In the genomic region with DNA sequence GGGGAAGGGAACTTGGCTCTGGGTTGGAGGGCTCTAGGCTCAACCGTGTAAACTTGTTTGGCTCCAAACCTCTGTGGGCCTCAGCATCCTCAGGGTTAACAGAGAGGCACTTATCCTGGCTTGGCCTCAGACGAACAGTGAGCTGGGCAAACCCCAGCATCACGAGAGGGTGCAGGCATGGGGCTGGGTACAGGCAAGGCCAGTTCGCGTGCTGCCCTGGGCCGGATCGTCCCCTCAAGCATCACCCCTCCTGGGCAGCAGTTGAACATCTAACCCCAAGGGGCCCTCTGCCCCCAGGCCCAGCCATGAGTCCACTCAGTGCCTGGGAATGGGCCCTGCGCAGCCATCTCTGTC, we compare ENCODE assay signal across 9 cellular contexts. TPM values are rescaled to one million over a fixed set of nuclear protein-coding genes. Genes with fewer than 3 reads are reported as not detected.
A peak's percentile ranks its signal among the peaks of the same experiment; 100 is the strongest.
DNase-seq lines count a peak whose midpoint lies in the region; ATAC-seq and TF ChIP-seq lines count a peak whose summit lies in the region.
"Had no signal": no experiment of that assay in that cellular context is flagged by ENCODE, and none has a peak within 500 bp of the region (broad histone marks: within the 10 kb centered on the region; RNA-seq: fewer than 3 reads in every experiment).

No MANE protein-coding gene starts in this region.

- H3K27me3 ChIP-seq in left ventricle myocardium inferior (ENCODE audit: low read depth), result no peaks in the 10 kb centered on the region

- H3K4me3 ChIP-seq in GM12865 (ENCODE audit: low read depth, low read length) (peak overlapping the region; percentile 98), left ventricle myocardium inferior (peak overlapping the region; percentile 86), skin epidermis (peak overlapping the region; percentile 51 to 73 (median 70))

- peak overlapping the region; percentile 80 for H3K27ac Mint-ChIP-seq in activated B cell treated with CpG ODN at 0.5 μM for 24 hours

- intact Hi-C loops in activated B cell treated with CpG ODN at 0.5 μM for 24 hours (cut with micrococcal nuclease), result no loop called here
- intact Hi-C loops in left ventricle myocardium inferior (cut with micrococcal nuclease), result no loop called here

- ATAC-seq in activated B cell treated with CpG ODN at 0.5 μM for 24 hours (ENCODE audit: low read depth) (no peak), HG02678 (IDR thresholded peaks at IDR 0.05; ENCODE audit: unreplicated experiment) (no peak)

- no peaks in the 10 kb centered on the region for H3K9me3 ChIP-seq in left ventricle myocardium inferior (replicated peaks)

- H3K4me1 ChIP-seq in left ventricle myocardium inferior, result peaks cover 58% of the 10 kb centered on the region

- H3K27ac ChIP-seq in left ventricle myocardium inferior (replicated peaks) (peak overlapping the region; percentile 97), skin epidermis (peak overlapping the region in 20 of 21 experiments; percentile 84 to 99 (median 94))

- CTCF ChIA-PET in activated B cell treated with CpG ODN at 0.5 μM for 24 hours (lab: Charles Lee), result interaction anchor here (0.9 to 3.6 kb wide), 3 partner anchors 11 to 200 kb away, joined by 3 to 45 read pairs (median 31); no protein-coding TSS in a partner anchor

- no peak for DNase-seq in GM12865 (ENCODE audit: low read depth)
- DNase-seq in activated B cell treated with CpG ODN at 0.5 μM for 24 hours, result no peak
- no peak for DNase-seq in left ventricle myocardium inferior
- DNase-seq in NCI-H524 (lab: John Stamatoyannopoulos, UW), result no peak
- no peak for DNase-seq in NCI-H69 (lab: John Stamatoyannopoulos, UW)
- no peak for DNase-seq in DMS79 treated with DMSO at 0.1 percent for 48 hours (lab: John Stamatoyannopoulos, UW)
- DNase-seq: retina had no signal

- POLR2A ChIA-PET in activated B cell treated with CpG ODN at 0.5 μM for 24 hours (lab: Charles Lee), result interaction anchor here (0.9 to 4.4 kb wide), 9 partner anchors 12 to 316 kb away, joined by 3 to 239 read pairs (median 10); a partner anchor contains a TSS

- peaks cover 42% of the 10 kb centered on the region for H3K36me3 Mint-ChIP-seq in activated B cell treated with CpG ODN at 0.5 μM for 24 hours (ENCODE audit: low read depth)

- H3K4me1 Mint-ChIP-seq in activated B cell treated with CpG ODN at 0.5 μM for 24 hours, result peaks cover 47% of the 10 kb centered on the region

- H3K4me3 Mint-ChIP-seq in activated B cell treated with CpG ODN at 0.5 μM for 24 hours, result peak overlapping the region; percentile 71

- H3K36me3 ChIP-seq in left ventricle myocardium inferior, result peaks cover 43% of the 10 kb centered on the region

- no peak for TF ChIP-seq CTCF in GM12865 (IDR thresholded peaks at IDR 0.05; ENCODE audit: insufficient read depth, low read depth, low read length, missing control alignments)
- TF ChIP-seq CTCF in activated B cell treated with CpG ODN at 0.5 μM for 24 hours (IDR thresholded peaks at IDR 0.05), result no peak
- no peak for TF ChIP-seq CTCF in left ventricle myocardium inferior (IDR thresholded peaks at IDR 0.05; ENCODE audit: borderline replicate concordance)

- no peaks in the 10 kb centered on the region for H3K27me3 Mint-ChIP-seq in activated B cell treated with CpG ODN at 0.5 μM for 24 hours

- no peaks in the 10 kb centered on the region for H3K9me3 Mint-ChIP-seq in activated B cell treated with CpG ODN at 0.5 μM for 24 hours

RNA-seq across cellular contexts. Expression of a gene that starts 1.9 kb away (rescaled TPM):
- 143 and 163 TPM in 2 replicates for total RNA-seq in activated B cell treated with CpG ODN at 0.5 μM for 24 hours
- total RNA-seq in left ventricle myocardium inferior, result 69.5 TPM

RNA-seq across cellular contexts. Expression of a gene that starts 5.4 kb away (rescaled TPM):
- total RNA-seq in activated B cell treated with CpG ODN at 0.5 μM for 24 hours, result 19.1 and 21.6 TPM in 2 replicates
- total RNA-seq in left ventricle myocardium inferior, result 40.9 TPM

RNA-seq across cellular contexts. Expression of a gene that starts 7.5 kb away (rescaled TPM):
- total RNA-seq in activated B cell treated with CpG ODN at 0.5 μM for 24 hours (40.9 and 41.0 TPM in 2 replicates), left ventricle myocardium inferior (21.1 TPM)

RNA-seq across cellular contexts. Expression of a gene that starts 17.9 kb away (rescaled TPM):
- total RNA-seq in activated B cell treated with CpG ODN at 0.5 μM for 24 hours, result 1.0 and 1.1 TPM in 2 replicates
- 0.85 TPM for total RNA-seq in left ventricle myocardium inferior

RNA-seq across cellular contexts. Expression of a gene that starts 19.6 kb away (rescaled TPM):
- 25.0 and 25.3 TPM in 2 replicates for total RNA-seq in activated B cell treated with CpG ODN at 0.5 μM for 24 hours
- total RNA-seq in left ventricle myocardium inferior, result 80.3 TPM
